Comparison of ENCODE assay signal across 24 cellular contexts in genomic region chr7:156448918-156449317, GRCh38.
DNase-seq lines count a peak whose midpoint lies in the region; ATAC-seq, FAIRE-seq and TF ChIP-seq lines count a peak whose summit lies in the region.
"Had no signal": no experiment of that assay in that cellular context is flagged by ENCODE, and none has a peak within 500 bp of the region (broad histone marks: within the 10 kb centered on the region; RNA-seq: fewer than 3 reads in every experiment).

No MANE protein-coding gene starts in this region.

- FAIRE-seq in HTR-8/SVneo (lab: Jason Lieb, UNC), result peak; percentile 83
- FAIRE-seq: A204.1, GM12892, GM19239, H1 had no signal

- no peak overlapping the region for H2BK5ac ChIP-seq in trophoblast cell (ENCODE audit: low read depth, low read length, poor library complexity)

- DNase-seq in CD14-positive monocyte (ENCODE audit: low spot score) (peak; percentile 5), HTR-8/SVneo (ENCODE audit: insufficient read length, low spot score) (no peak), islet precursor cell (peak; percentile 4), trophoblast cell (no peak), sigmoid colon (no peak), HEK293T (ENCODE audit: extremely low spot score) (no peak)
- DNase-seq: CD4-positive, alpha-beta T cell; CD8-positive, alpha-beta memory T cell; DMS53; DMS79 treated with DMSO at 0.1 percent for 48 hours; GF-D8; GM23248; H7; HCEC 1CT; HFFc6 had no signal

- no peaks in the 10 kb centered on the region for H3K4me1 Mint-ChIP-seq in CD14-positive monocyte
- H3K4me1 Mint-ChIP-seq: B cell; CD8-positive, alpha-beta memory T cell had no signal

- H3K4me1 ChIP-seq in trophoblast cell (ENCODE audit: control insufficient read depth in 1 of 2, insufficient read depth in 2 of 2, low read length in 2 of 2) (no peaks in the 10 kb centered on the region), sigmoid colon (no peaks in the 10 kb centered on the region)
- H3K4me1 ChIP-seq: BLaER1 had no signal

- H2AK5ac ChIP-seq in trophoblast cell (ENCODE audit: low read length), result no peak overlapping the region

- no peaks in the 10 kb centered on the region for H3K79me1 ChIP-seq in trophoblast cell (ENCODE audit: low read length)

- H4K91ac ChIP-seq in trophoblast cell (ENCODE audit: low read depth, low read length), result no peak overlapping the region

- H3K4ac ChIP-seq in trophoblast cell (ENCODE audit: low read depth, low read length), result no peak overlapping the region

- H3K36me3 Mint-ChIP-seq in CD14-positive monocyte, result no peaks in the 10 kb centered on the region
- H3K36me3 Mint-ChIP-seq: CD8-positive, alpha-beta memory T cell had no signal

- no peak overlapping the region for H3K18ac ChIP-seq in trophoblast cell (ENCODE audit: low read length)

- no peaks in the 10 kb centered on the region for H3K27me3 ChIP-seq in trophoblast cell (ENCODE audit: insufficient read depth, low read length)
- H3K27me3 ChIP-seq in sigmoid colon, result no peaks in the 10 kb centered on the region
- H3K27me3 ChIP-seq: BLaER1 had no signal

- no CpG with 5 or more reads among the region's 1 CpG for WGBS in trophoblast cell (ENCODE audit: extremely low coverage, insufficient coverage, insufficient read length)
- WGBS in sigmoid colon, 2 donors, result 80 to 85% methylated on average over 1 of the region's 1 CpG

- H3K14ac ChIP-seq in trophoblast cell (ENCODE audit: low read length), result no peak overlapping the region

- CTCF ChIA-PET in HEK293T (lab: Yijun Ruan, JAX), result no interaction called here

- no peak overlapping the region for H3K9ac ChIP-seq in trophoblast cell (ENCODE audit: low read length)
- H3K9ac ChIP-seq: BLaER1, GM23248 had no signal

- H3K4me3 ChIP-seq in trophoblast cell (ENCODE audit: low read depth, low read length) (peak overlapping the region; percentile 43), sigmoid colon (no peak overlapping the region)
- H3K4me3 ChIP-seq: BLaER1, GM23248 had no signal

- no peak overlapping the region for H4K12ac ChIP-seq in trophoblast cell (ENCODE audit: low read depth, low read length)

- TF ChIP-seq POLR2A in sigmoid colon (IDR thresholded peaks at IDR 0.05), result no peak

- H3K4me3 Mint-ChIP-seq in CD14-positive monocyte, result no peak overlapping the region
- H3K4me3 Mint-ChIP-seq: B cell; CD4-positive, alpha-beta T cell; CD8-positive, alpha-beta memory T cell; HFFc6 had no signal

- no peak overlapping the region for H2AFZ ChIP-seq in trophoblast cell (ENCODE audit: insufficient read depth, low read length, poor library complexity)
- H2AFZ ChIP-seq: GM23248 had no signal

- intact Hi-C loops in CD14-positive monocyte (cut with micrococcal nuclease) (no loop called here), sigmoid colon (cut with DNase I) (no loop called here)

- H3K4me2 ChIP-seq in trophoblast cell (ENCODE audit: low read length), result no peak overlapping the region
- H3K4me2 ChIP-seq: BLaER1 had no signal

- no peak for TF ChIP-seq EP300 in sigmoid colon (IDR thresholded peaks at IDR 0.05)

- H3K27ac Mint-ChIP-seq in CD14-positive monocyte, result no peak overlapping the region
- H3K27ac Mint-ChIP-seq: B cell; CD4-positive, alpha-beta T cell; CD8-positive, alpha-beta memory T cell; HFFc6 had no signal

- H2BK12ac ChIP-seq in trophoblast cell (ENCODE audit: low read length), result no peak overlapping the region

- H3K27ac ChIP-seq in trophoblast cell (ENCODE audit: low read depth, low read length) (no peak overlapping the region), sigmoid colon (no peak overlapping the region)
- H3K27ac ChIP-seq: 22Rv1, BLaER1, C4-2B, GM23248 had no signal

- ATAC-seq in HG03565 (IDR thresholded peaks at IDR 0.05; ENCODE audit: unreplicated experiment), result no peak

- H3K79me2 ChIP-seq in trophoblast cell (ENCODE audit: control insufficient read depth, insufficient read depth, low read length, poor library complexity), result no peaks in the 10 kb centered on the region

- H3K27me3 Mint-ChIP-seq in CD14-positive monocyte (ENCODE audit: low read depth in 3 of 3), result peaks cover 0 to 6% (median 0%) of the 10 kb centered on the region in 3 donors

- no peak overlapping the region for H2BK120ac ChIP-seq in trophoblast cell (ENCODE audit: insufficient read depth, low read length, poor library complexity)

- H3K9me3 Mint-ChIP-seq in CD14-positive monocyte, result peaks cover 0 to 3% (median 0%) of the 10 kb centered on the region in 7 donors
- H3K9me3 Mint-ChIP-seq: CD4-positive, alpha-beta T cell had no signal

- no peak overlapping the region for H4K8ac ChIP-seq in trophoblast cell (ENCODE audit: low read depth, low read length)

- peaks cover 11% of the 10 kb centered on the region for H3K9me3 ChIP-seq in trophoblast cell (ENCODE audit: insufficient read depth, low read depth, low read length)
- no peaks in the 10 kb centered on the region for H3K9me3 ChIP-seq in sigmoid colon
- H3K9me3 ChIP-seq: BLaER1 had no signal

- no peak for TF ChIP-seq CTCF in CD14-positive monocyte (IDR thresholded peaks at IDR 0.05)
- no peak for TF ChIP-seq CTCF in sigmoid colon (IDR thresholded peaks at IDR 0.05)

- POLR2A ChIA-PET in HEK293T (lab: Yijun Ruan, JAX), result no interaction called here

- no peak overlapping the region for H3K23ac ChIP-seq in trophoblast cell (ENCODE audit: low read length)

- H3K36me3 ChIP-seq in trophoblast cell (ENCODE audit: control insufficient read depth in 1 of 2, insufficient read depth in 2 of 2, low read length in 2 of 2) (no peaks in the 10 kb centered on the region), sigmoid colon (no peaks in the 10 kb centered on the region)
- H3K36me3 ChIP-seq: BLaER1 had no signal

TF ChIP-seq in HEK293T, 16 proteins besides CTCF, POLR2A, EP300 and RAD21:
- TF ChIP-seq BHLHE40 (IDR thresholded peaks at IDR 0.05; ENCODE audit: borderline replicate concordance) (no peak), SUZ12 (IDR thresholded peaks at IDR 0.05) (no peak), ARNT (IDR thresholded peaks at IDR 0.05) (no peak), L3MBTL2 (conservative IDR thresholded peaks at IDR 0.05) (no peak), TARDBP (IDR thresholded peaks at IDR 0.05) (no peak), FOXM1 (IDR thresholded peaks at IDR 0.05; ENCODE audit: borderline replicate concordance) (no peak), FOXA1 (IDR thresholded peaks at IDR 0.05) (no peak), ELF4 (IDR thresholded peaks at IDR 0.05) (no peak), ZNF384 (IDR thresholded peaks at IDR 0.05) (no peak), LEF1 (IDR thresholded peaks at IDR 0.05; ENCODE audit: borderline replicate concordance) (no peak)
TF ChIP-seq in HEK293T: peak in this region for 0.

Comparison
In these comparisons a context has a peak if more than half of its experiments do, and no peak if none do; other contexts are left out.
1. DNase-seq: peak in CD14-positive monocyte (single experiment) and islet precursor cell (single experiment); none in HTR-8/SVneo (single experiment), trophoblast cell (0 of 2), sigmoid colon (single experiment) and HEK293T (single experiment).